6 cellular contexts compared by ENCODE assay signal in the genomic region with DNA sequence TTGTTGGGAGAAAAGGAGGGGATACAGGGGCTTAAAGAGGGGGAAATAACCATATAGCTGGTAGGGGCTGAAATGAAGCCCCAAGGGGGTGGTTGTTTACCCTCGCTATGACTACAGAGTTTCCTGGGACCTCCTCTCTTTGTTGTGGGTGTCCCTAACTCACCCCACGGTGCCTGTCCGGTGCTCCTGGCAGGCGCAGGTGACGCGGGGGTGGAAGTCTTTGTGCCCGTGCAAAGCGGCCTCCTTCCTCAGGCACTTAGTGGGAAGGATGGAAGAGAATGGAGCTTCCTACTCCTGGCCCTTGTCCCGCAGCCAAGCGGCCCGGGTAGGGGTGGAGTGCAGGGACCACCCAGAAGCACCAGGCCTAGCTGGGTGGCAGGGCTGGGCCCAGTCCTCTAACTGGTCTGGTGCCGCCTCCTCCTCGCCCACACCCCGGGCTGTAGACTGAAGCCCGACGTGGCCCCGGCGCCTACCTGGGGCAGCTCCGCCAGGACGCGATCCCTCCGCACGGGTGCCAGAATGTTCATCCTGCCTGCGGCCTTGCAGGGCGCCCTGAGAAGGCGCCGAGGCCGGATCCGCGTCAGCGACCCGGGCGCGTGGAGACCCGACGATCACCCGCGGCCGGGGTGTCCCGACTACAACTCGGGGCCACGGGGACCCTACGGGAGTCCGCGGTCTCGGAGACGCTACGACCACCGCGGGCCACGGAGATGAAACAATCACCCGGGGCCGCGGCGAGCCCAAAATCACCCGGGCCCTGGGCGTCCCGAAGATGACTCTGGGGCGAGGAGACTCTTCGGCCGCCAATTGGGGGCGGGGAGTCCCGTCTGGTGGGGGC. TPM values are rescaled to one million over a fixed set of nuclear protein-coding genes. Genes with fewer than 3 reads are reported as not detected.
DNase-seq lines count a peak whose midpoint lies in the region; ATAC-seq, FAIRE-seq and TF ChIP-seq lines count a peak whose summit lies in the region.

No MANE protein-coding gene starts in this region.

- DNase-seq in HFFc6 (no peak), colonic mucosa (peak; percentile 34), pancreas (peak in 2 of 6 donors; percentile 48 to 81), SKM-1 (lab: John Stamatoyannopoulos, UW; ENCODE audit: unreplicated experiment) (no peak), foreskin melanocyte (no peak), NCI-H446 treated with DMSO at 0.1 percent for 48 hours (lab: John Stamatoyannopoulos, UW) (no peak)

- H3K27ac Mint-ChIP-seq in HFFc6, result peak overlapping the region; percentile 82

- H3K36me3 ChIP-seq in colonic mucosa (peaks cover 2% of the 10 kb centered on the region), pancreas (peaks cover 0 to 7% (median under 1%) of the 10 kb centered on the region in 3 donors)

- H3K27me3 ChIP-seq in colonic mucosa (peaks cover 11% of the 10 kb centered on the region), pancreas (no peaks in the 10 kb centered on the region)

- 40 to 45% methylated on average over 56 to 63 of the region's 63 CpGs for WGBS in pancreas, 2 donors

- H3K9ac ChIP-seq in colonic mucosa (ENCODE audit: low read depth in 2 of 2, low read length in 2 of 2), result peak overlapping the region; percentile 63 to 73

- H3K9me3 Mint-ChIP-seq in HFFc6, result peaks cover 8% of the 10 kb centered on the region; the same call in 1 of the 2 replicates

- peaks cover 46% of the 10 kb centered on the region for H3K36me3 Mint-ChIP-seq in HFFc6 (ENCODE audit: low read depth)

- intact Hi-C loops in colonic mucosa (cut with DNase I), result no loop called here
- intact Hi-C loops in pancreas (cut with DNase I), result no loop called here

- peaks cover 13% of the 10 kb centered on the region for H3K27me3 Mint-ChIP-seq in HFFc6 (ENCODE audit: insufficient read depth)

- H3K4me1 Mint-ChIP-seq in HFFc6 (ENCODE audit: low read depth), result peaks cover 55% of the 10 kb centered on the region

- H3K4me3 ChIP-seq in colonic mucosa (peak overlapping the region; percentile 44), pancreas (peak overlapping the region in 3 of 4 donors; percentile 7 to 39 (median 19))

- H3K9me3 ChIP-seq in colonic mucosa (no peaks in the 10 kb centered on the region), pancreas (no peaks in the 10 kb centered on the region)

- peak overlapping the region; percentile 71 for H3K27ac ChIP-seq in colonic mucosa
- peak overlapping the region in 2 of 4 donors; percentile 34 to 47 for H3K27ac ChIP-seq in pancreas

- no peak for FAIRE-seq in pancreas (lab: Jason Lieb, UNC)

- peak overlapping the region; percentile 88 for H3K4me3 Mint-ChIP-seq in HFFc6

- TF ChIP-seq CTCF in HFFc6 (IDR thresholded peaks at IDR 0.05) (no peak), colonic mucosa (IDR thresholded peaks at IDR 0.05) (no peak), pancreas (IDR thresholded peaks at IDR 0.05) (no peak)

- ATAC-seq in pancreas, result no peak

- H3K4me1 ChIP-seq in colonic mucosa, result peaks cover 11% of the 10 kb centered on the region
- H3K4me1 ChIP-seq in pancreas, result peaks cover 11 to 18% (median 14%) of the 10 kb centered on the region in 3 donors

RNA-seq across cellular contexts. Expression of a gene that starts 0.7 kb away (rescaled TPM):
- total RNA-seq in HFFc6 (2021; fragmentation: NEBNext Ultra II Directional; extraction: Animal tissue kit (Norgen Biotek cat#: 25700)), result 100 to 1,000 TPM; 161 to 219 (median 192) TPM
- total RNA-seq in colonic mucosa (10 to 100 TPM in 1 of 2 donors, 1 to 10 TPM in 1; 6.2 to 14.0 TPM), pancreas (10 to 100 TPM in 1 of 6 donors, 1 to 10 TPM in 4, under 1 TPM in 1; 0.94 to 10.6 (median 5.3) TPM)
- polyA plus RNA-seq in pancreas, result 10 to 100 TPM; 11.7 to 17.7 TPM

RNA-seq across cellular contexts. Expression of a gene that starts 2.8 kb away (rescaled TPM):
- total RNA-seq in HFFc6 (2021; fragmentation: NEBNext Ultra II Directional; extraction: Animal tissue kit (Norgen Biotek cat#: 25700)), result 1,000 to 10,000 TPM; 1,227 to 1,529 (median 1,391) TPM
- total RNA-seq in colonic mucosa (1,000 to 10,000 TPM; 1,201 to 1,388 TPM), pancreas (100 to 1,000 TPM; 551 to 988 (median 835) TPM)
- 100 to 1,000 TPM; 305 to 640 TPM for polyA plus RNA-seq in pancreas

RNA-seq across cellular contexts. Expression of a gene that starts 5.3 kb away (rescaled TPM):
- total RNA-seq in HFFc6 (2021; fragmentation: NEBNext Ultra II Directional; extraction: Animal tissue kit (Norgen Biotek cat#: 25700)), result 1 to 10 TPM in 1 of 6 experiments, under 1 TPM in 5; 0.60 to 1.1 (median 0.70) TPM
- 1 to 10 TPM; 1.0 to 2.5 TPM for total RNA-seq in colonic mucosa
- total RNA-seq in pancreas, result 1 to 10 TPM in 1 of 6 donors, under 1 TPM in 5; 0.19 to 1.5 (median 0.33) TPM
- polyA plus RNA-seq in pancreas, result 1 to 10 TPM; 2.0 to 3.1 TPM

RNA-seq across cellular contexts. Expression of a gene that starts 9.1 kb away (rescaled TPM):
- total RNA-seq in HFFc6 (2021; fragmentation: NEBNext Ultra II Directional; extraction: Animal tissue kit (Norgen Biotek cat#: 25700)), result 10 to 100 TPM in 4 of 6 experiments, 1 to 10 TPM in 2; 8.0 to 14.6 (median 11.3) TPM
- total RNA-seq in colonic mucosa (10 to 100 TPM in 1 of 2 donors, 1 to 10 TPM in 1; 5.7 to 20.4 TPM), pancreas (1 to 10 TPM; 3.7 to 6.4 (median 4.2) TPM)
- 10 to 100 TPM; 10.2 to 10.5 TPM for polyA plus RNA-seq in pancreas

RNA-seq across cellular contexts. Expression of a gene that starts 11.6 kb away (rescaled TPM):
- total RNA-seq in HFFc6 (2021; fragmentation: NEBNext Ultra II Directional; extraction: Animal tissue kit (Norgen Biotek cat#: 25700)), result 1 to 10 TPM; 1.9 to 3.1 (median 2.5) TPM
- total RNA-seq in colonic mucosa, result 1 to 10 TPM; 3.0 to 6.7 TPM
- total RNA-seq in pancreas, result 1 to 10 TPM; 2.5 to 5.8 (median 3.8) TPM
- polyA plus RNA-seq in pancreas, result 1 to 10 TPM; 8.4 to 9.7 TPM

Comparison
In these comparisons a context has a peak if more than half of its experiments do, and no peak if none do; other contexts are left out.
1. RNA of a gene that starts 0.7 kb away (total RNA-seq): 161 to 219 TPM in HFFc6; 6.2 to 14.0 TPM in colonic mucosa and 0.94 to 10.6 TPM in pancreas; every median in the first group is over 10 times any median in the second.